17 cellular contexts compared by ENCODE assay signal in genomic region chr2:136191041-136191440, GRCh38.
DNase-seq lines count a peak whose midpoint lies in the region; ATAC-seq and TF ChIP-seq lines count a peak whose summit lies in the region.
"Had no signal": no experiment of that assay in that cellular context is flagged by ENCODE, and none has a peak within 500 bp of the region (broad histone marks: within the 10 kb centered on the region; RNA-seq: fewer than 3 reads in every experiment).

No MANE protein-coding gene starts in this region.

- no peak overlapping the region for H2AFZ ChIP-seq in OCI-LY1 (ENCODE audit: low read length)

- no peak overlapping the region for H3K4me3 Mint-ChIP-seq in activated CD8-positive, alpha-beta memory T cell treated with anti-CD3 and anti-CD28 coated beads, Interleukin-2, amount 10 ng/mL, durations not matched to agents 7 days and 5 days
- H3K4me3 Mint-ChIP-seq in stimulated activated memory B cell treated with anti-CD40 and anti-IgM and Interleukin-4, amounts not matched to agents 10 μg/mL and 1 μg/mL and 100 μg/mL, for 72 hours, result no peak overlapping the region
- H3K4me3 Mint-ChIP-seq: CD4-positive, alpha-beta memory T cell; H9 had no signal

- no peak overlapping the region for H3K4me2 ChIP-seq in OCI-LY1 (ENCODE audit: low read length)

- no peak overlapping the region for H3K27ac Mint-ChIP-seq in activated CD8-positive, alpha-beta memory T cell treated with anti-CD3 and anti-CD28 coated beads, Interleukin-2, amount 10 ng/mL, durations not matched to agents 7 days and 5 days
- H3K27ac Mint-ChIP-seq in stimulated activated memory B cell treated with anti-CD40 and anti-IgM and Interleukin-4, amounts not matched to agents 10 μg/mL and 1 μg/mL and 100 μg/mL, for 72 hours, result peak overlapping the region; percentile 55
- H3K27ac Mint-ChIP-seq: H9 had no signal

- peak; percentile 40 for DNase-seq in activated CD8-positive, alpha-beta memory T cell treated with anti-CD3 and anti-CD28 coated beads, Interleukin-2, amount 50 U/mL, for 48 hours
- no peak for DNase-seq in activated CD8-positive, alpha-beta memory T cell treated with anti-CD3 and anti-CD28 coated beads, Interleukin-2, amount 10 ng/mL, durations not matched to agents 7 days and 5 days
- DNase-seq in NCI-H2171 (lab: John Stamatoyannopoulos, UW) (peak; percentile 6), DMS114 treated with DMSO at 0.1 percent for 48 hours (lab: John Stamatoyannopoulos, UW; ENCODE audit: unreplicated experiment) (no peak), dorsolateral prefrontal cortex (no peak)
- DNase-seq: 8988T; ACHN; CD4-positive, alpha-beta memory T cell; COR-L47; DND-41; GDM1; GOT3; H9 had no signal

- no peaks in the 10 kb centered on the region for H3K9me3 Mint-ChIP-seq in activated CD8-positive, alpha-beta memory T cell treated with anti-CD3 and anti-CD28 coated beads, Interleukin-2, amount 10 ng/mL, durations not matched to agents 7 days and 5 days (ENCODE audit: low read depth)
- no peaks in the 10 kb centered on the region for H3K9me3 Mint-ChIP-seq in stimulated activated memory B cell treated with anti-CD40 and anti-IgM and Interleukin-4, amounts not matched to agents 10 μg/mL and 1 μg/mL and 100 μg/mL, for 72 hours
- H3K9me3 Mint-ChIP-seq: CD4-positive, alpha-beta memory T cell had no signal

- H3K36me3 Mint-ChIP-seq in activated CD8-positive, alpha-beta memory T cell treated with anti-CD3 and anti-CD28 coated beads, Interleukin-2, amount 10 ng/mL, durations not matched to agents 7 days and 5 days, result no peaks in the 10 kb centered on the region
- no peaks in the 10 kb centered on the region for H3K36me3 Mint-ChIP-seq in stimulated activated memory B cell treated with anti-CD40 and anti-IgM and Interleukin-4, amounts not matched to agents 10 μg/mL and 1 μg/mL and 100 μg/mL, for 72 hours
- H3K36me3 Mint-ChIP-seq: CD4-positive, alpha-beta memory T cell had no signal

- CTCF ChIA-PET in activated CD8-positive, alpha-beta memory T cell treated with anti-CD3 and anti-CD28 coated beads, Interleukin-2, amount 10 ng/mL, durations not matched to agents 7 days and 5 days (lab: Charles Lee), result no interaction called here

- H3K27ac ChIP-seq in OCI-LY1 (ENCODE audit: low read depth, low read length, poor library complexity, severe bottlenecking) (peak overlapping the region; percentile 45), dorsolateral prefrontal cortex (no peak overlapping the region)
- H3K27ac ChIP-seq: C4-2B had no signal

- ATAC-seq in activated CD8-positive, alpha-beta memory T cell treated with anti-CD3 and anti-CD28 coated beads, Interleukin-2, amount 10 ng/mL, durations not matched to agents 7 days and 5 days, result no peak
- ATAC-seq in stimulated activated memory B cell treated with anti-CD40 and anti-IgM and Interleukin-4, amounts not matched to agents 10 μg/mL and 1 μg/mL and 100 μg/mL, for 72 hours, result no peak
- no peak for ATAC-seq in HG03175 (IDR thresholded peaks at IDR 0.05; ENCODE audit: unreplicated experiment)

- H3K4me1 Mint-ChIP-seq in activated CD8-positive, alpha-beta memory T cell treated with anti-CD3 and anti-CD28 coated beads, Interleukin-2, amount 10 ng/mL, durations not matched to agents 7 days and 5 days, result no peaks in the 10 kb centered on the region
- peaks cover 37% of the 10 kb centered on the region for H3K4me1 Mint-ChIP-seq in stimulated activated memory B cell treated with anti-CD40 and anti-IgM and Interleukin-4, amounts not matched to agents 10 μg/mL and 1 μg/mL and 100 μg/mL, for 72 hours

- no peaks in the 10 kb centered on the region for H3K27me3 Mint-ChIP-seq in activated CD8-positive, alpha-beta memory T cell treated with anti-CD3 and anti-CD28 coated beads, Interleukin-2, amount 10 ng/mL, durations not matched to agents 7 days and 5 days
- H3K27me3 Mint-ChIP-seq in stimulated activated memory B cell treated with anti-CD40 and anti-IgM and Interleukin-4, amounts not matched to agents 10 μg/mL and 1 μg/mL and 100 μg/mL, for 72 hours, result no peaks in the 10 kb centered on the region
- H3K27me3 Mint-ChIP-seq: CD4-positive, alpha-beta memory T cell had no signal

- H3K9ac ChIP-seq in OCI-LY1 (ENCODE audit: low read length), result no peak overlapping the region

- H3K9me2 ChIP-seq in OCI-LY1 (ENCODE audit: low read depth, low read length), result no peaks in the 10 kb centered on the region

- peaks cover 48% of the 10 kb centered on the region for H3K4me1 ChIP-seq in OCI-LY1 (ENCODE audit: insufficient read depth, low read length, severe bottlenecking)

- no peaks in the 10 kb centered on the region for H3K27me3 ChIP-seq in OCI-LY1 (ENCODE audit: insufficient read depth, low read length)
- no peaks in the 10 kb centered on the region for H3K27me3 ChIP-seq in dorsolateral prefrontal cortex

- H3K4me3 ChIP-seq in OCI-LY1 (ENCODE audit: low read depth, low read length, poor library complexity, severe bottlenecking) (no peak overlapping the region), dorsolateral prefrontal cortex (no peak overlapping the region)

- no peaks in the 10 kb centered on the region for H3F3A ChIP-seq in OCI-LY1 (ENCODE audit: insufficient read depth, low read length)

- intact Hi-C loops in dorsolateral prefrontal cortex (cut with DNase I), result no loop called here

- TF ChIP-seq CTCF in OCI-LY1 (IDR thresholded peaks at IDR 0.05; ENCODE audit: low read length) (no peak), dorsolateral prefrontal cortex (IDR thresholded peaks at IDR 0.05 in 54 of 56, conservative IDR thresholded peaks at IDR 0.05 in 2 of 56; ENCODE audit: low read depth in 1 of 56, partially characterized antibody in 56 of 56) (no peak)

- no peaks in the 10 kb centered on the region for H3K9me3 ChIP-seq in OCI-LY1 (ENCODE audit: low read length)

- no peaks in the 10 kb centered on the region for H3K79me2 ChIP-seq in OCI-LY1 (ENCODE audit: insufficient read depth, low read length)

- no peaks in the 10 kb centered on the region for H4K20me1 ChIP-seq in OCI-LY1 (ENCODE audit: insufficient read depth, low read length)

- no peaks in the 10 kb centered on the region for H3K36me3 ChIP-seq in OCI-LY1 (ENCODE audit: insufficient read depth, low read length)

Comparison
In these comparisons a context has a peak if more than half of its experiments do, and no peak if none do; other contexts are left out.
1. DNase-seq: peak in activated CD8-positive, alpha-beta memory T cell treated with anti-CD3 and anti-CD28 coated beads, Interleukin-2, amount 50 U/mL, for 48 hours (single experiment) and NCI-H2171 (single experiment); none in activated CD8-positive, alpha-beta memory T cell treated with anti-CD3 and anti-CD28 coated beads, Interleukin-2, amount 10 ng/mL, durations not matched to agents 7 days and 5 days (single experiment), DMS114 treated with DMSO at 0.1 percent for 48 hours (single experiment) and dorsolateral prefrontal cortex (0 of 10).